In genomic region chr1:157288511-157288910, GRCh38 we compare ENCODE assay signal across 24 cellular contexts.
"Had no signal": no experiment of that assay in that cellular context is flagged by ENCODE, and none has a peak within 500 bp of the region (broad histone marks: within the 10 kb centered on the region; RNA-seq: fewer than 3 reads in every experiment).

No MANE protein-coding gene starts in this region.

- H3K9me3 ChIP-seq: gastrocnemius medialis, left lung, lower lobe of right lung, ovary, right atrium auricular region, sigmoid colon, stomach, thoracic aorta, transverse colon had no signal

- FAIRE-seq: colon, keratinocyte had no signal

- H3K27me3 ChIP-seq: gastrocnemius medialis, ovary, right atrium auricular region, sigmoid colon, transverse colon had no signal

- H3K27ac Mint-ChIP-seq: mesothelial cell of epicardium, natural killer cell had no signal

- H3K4me3 ChIP-seq: gastrocnemius medialis, left lung, lower lobe of right lung, ovary, right atrium auricular region, sigmoid colon, skin epidermis, stomach, thoracic aorta, transverse colon had no signal

- H3K9me3 Mint-ChIP-seq: memory B cell, mesothelial cell of epicardium, natural killer cell, neural crest cell had no signal

- H3K4me3 Mint-ChIP-seq: memory B cell, mesothelial cell of epicardium, natural killer cell, neural crest cell had no signal

- H3K36me3 Mint-ChIP-seq: memory B cell, mesothelial cell of epicardium, natural killer cell had no signal

- H3K4me1 Mint-ChIP-seq: natural killer cell, neural crest cell had no signal

- ATAC-seq: esophagus mucosa, gastrocnemius medialis, natural killer cell had no signal

- H3K36me3 ChIP-seq: gastrocnemius medialis, left lung, lower lobe of right lung, ovary, right atrium auricular region, sigmoid colon, stomach, thoracic aorta, transverse colon had no signal

- DNase-seq: dermis blood vessel endothelial cell; effector CD4-positive, alpha-beta T cell; gastrocnemius medialis; glutamatergic neuron; left lung; lower lobe of right lung; natural killer cell; ovary; sigmoid colon; stimulated activated CD4-positive, alpha-beta T cell treated with anti-CD3 and anti-CD28 coated beads, Interleukin-2, amount 100 ng/mL, for 24 hours; stimulated activated CD4-positive, alpha-beta T cell treated with anti-CD3 and anti-CD28 coated beads, Interleukin-4, amount 100 ng/mL, for 4 hours; stimulated activated naive CD4-positive, alpha-beta T cell; stomach; substantia nigra; transverse colon had no signal
